Comparison of ENCODE assay signal across 8 cellular contexts in genomic region chr15:66251790-66252355, GRCh38. TPM values are rescaled to one million over a fixed set of nuclear protein-coding genes. Genes with fewer than 3 reads are reported as not detected.
DNase-seq lines count a peak whose midpoint lies in the region; ATAC-seq and TF ChIP-seq lines count a peak whose summit lies in the region.

No MANE protein-coding gene starts in this region.

- H4K20me1 ChIP-seq in OCI-LY7 (ENCODE audit: insufficient read depth, low read length) (no peaks in the 10 kb centered on the region), smooth muscle cell (ENCODE audit: low read depth) (peaks cover 7% of the 10 kb centered on the region)

- H3K4me3 ChIP-seq in OCI-LY7 (ENCODE audit: low read depth, low read length, poor library complexity, severe bottlenecking) (no peak overlapping the region), smooth muscle cell (peak overlapping the region; percentile 57)

- TF ChIP-seq CTCF in OCI-LY7 (conservative IDR thresholded peaks at IDR 0.05; ENCODE audit: low read length) (no peak), foreskin keratinocyte (conservative IDR thresholded peaks at IDR 0.05) (no peak), smooth muscle cell (IDR thresholded peaks at IDR 0.05; ENCODE audit: borderline replicate concordance, insufficient read depth, poor library complexity, severe bottlenecking) (no peak)

- H3F3A ChIP-seq in smooth muscle cell (ENCODE audit: low read depth): no peaks in the 10 kb centered on the region

- H3K79me2 ChIP-seq in OCI-LY7 (ENCODE audit: insufficient read depth, low read depth, low read length) (no peaks in the 10 kb centered on the region), smooth muscle cell (ENCODE audit: low read depth) (no peaks in the 10 kb centered on the region)

- POLR2A ChIA-PET in OCI-LY7 (lab: Charles Lee): interaction anchor here (0.6 kb wide), 1 partner anchor 31 kb away, joined by 3 read pairs; no protein-coding TSS in a partner anchor

- BruUV-seq in OCI-LY7 (replicated peaks; lab: Mats Ljungman, UMichigan): no TSS peak

- CTCF ChIA-PET in OCI-LY7 (lab: Charles Lee; ENCODE audit: unreplicated experiment): no interaction called here

- intact Hi-C loops in OCI-LY7 (cut with micrococcal nuclease; ENCODE audit: unreplicated experiment): no loop called here

- peaks cover 10% of the 10 kb centered on the region for H3K4me1 ChIP-seq in OCI-LY7 (ENCODE audit: insufficient read depth, low read length, poor library complexity, severe bottlenecking)
- no peaks in the 10 kb centered on the region for H3K4me1 ChIP-seq in foreskin keratinocyte
- peaks cover 18% of the 10 kb centered on the region for H3K4me1 ChIP-seq in smooth muscle cell (ENCODE audit: low read depth)

- H3K4me2 ChIP-seq in OCI-LY7 (ENCODE audit: low read length) (peak overlapping the region; percentile 82), smooth muscle cell (peak overlapping the region; percentile 98)

- peak; percentile 24 for DNase-seq in NCI-H82 (lab: John Stamatoyannopoulos, UW)
- DNase-seq in NCI-H82 treated with DMSO at 0.1 percent for 48 hours (lab: John Stamatoyannopoulos, UW; ENCODE audit: unreplicated experiment): no peak
- DNase-seq in OCI-LY7 (ENCODE audit: low spot score): no peak
- DNase-seq in foreskin keratinocyte: no peak
- DNase-seq in smooth muscle cell (lab: John Stamatoyannopoulos, UW; ENCODE audit: unreplicated experiment): no peak
- DNase-seq in UCSD-AML1 (lab: John Stamatoyannopoulos, UW; ENCODE audit: unreplicated experiment): no peak
- no peak for DNase-seq in NCI-H2196 treated with DMSO at 0.1 percent for 48 hours (lab: John Stamatoyannopoulos, UW; ENCODE audit: unreplicated experiment)
- DNase-seq in NCI-H345 treated with DMSO at 0.1 percent for 48 hours (lab: John Stamatoyannopoulos, UW; ENCODE audit: unreplicated experiment): no peak

- no peaks in the 10 kb centered on the region for H3K36me3 ChIP-seq in OCI-LY7 (ENCODE audit: insufficient read depth, low read length)
- H3K36me3 ChIP-seq in smooth muscle cell (ENCODE audit: low read depth): no peaks in the 10 kb centered on the region

- peak; percentile 23 for ATAC-seq in foreskin keratinocyte

- no peak overlapping the region for H3K9ac ChIP-seq in smooth muscle cell (ENCODE audit: low read depth)

- WGBS in smooth muscle cell (ENCODE audit: low lambda C conversion rate): 1% methylated on average over 28 of the region's 41 CpGs

- H3K27me3 ChIP-seq in foreskin keratinocyte (peaks cover 96% of the 10 kb centered on the region), smooth muscle cell (ENCODE audit: low read depth) (peaks cover 91% of the 10 kb centered on the region)

- H3K27ac ChIP-seq in OCI-LY7 (ENCODE audit: low read depth, low read length, poor library complexity, severe bottlenecking): no peak overlapping the region
- no peak overlapping the region for H3K27ac ChIP-seq in foreskin keratinocyte
- H3K27ac ChIP-seq in smooth muscle cell (ENCODE audit: low read depth): no peak overlapping the region

- H3K9me2 ChIP-seq in OCI-LY7 (ENCODE audit: insufficient read depth, low read length): no peaks in the 10 kb centered on the region

- H3K9me3 ChIP-seq in OCI-LY7 (ENCODE audit: low read length): no peaks in the 10 kb centered on the region
- H3K9me3 ChIP-seq in smooth muscle cell (replicated peaks; ENCODE audit: low read depth): no peaks in the 10 kb centered on the region

- H2AFZ ChIP-seq in OCI-LY7 (ENCODE audit: low read length): no peak overlapping the region
- H2AFZ ChIP-seq in smooth muscle cell (ENCODE audit: low read depth): peak overlapping the region; percentile 75

RNA-seq across cellular contexts. Expression of gene MEGF11, which starts 1.7 kb away (rescaled TPM):
- 3.3 and 3.5 TPM in 2 replicates for total RNA-seq in OCI-LY7 (2014; rRNA removed; shearing (Covaris generic))
- total RNA-seq in OCI-LY7 (2022) (6.8 and 9.1 TPM in 2 replicates), foreskin keratinocyte (not detected in 2 replicates), smooth muscle cell (not detected in 2 replicates)
- polyA plus RNA-seq in foreskin keratinocyte (not detected in 2 replicates), smooth muscle cell (0.08 and 0.40 TPM in 2 replicates)

RNA-seq across cellular contexts. Expression of gene DIS3L, which starts 41.5 kb away (rescaled TPM):
- total RNA-seq in OCI-LY7 (2014; rRNA removed; shearing (Covaris generic)): 33.9 and 41.2 TPM in 2 replicates
- total RNA-seq in OCI-LY7 (2022): 57.8 and 67.6 TPM in 2 replicates
- 9.9 and 12.2 TPM in 2 replicates for total RNA-seq in foreskin keratinocyte
- 3.0 and 4.4 TPM in 2 replicates for polyA plus RNA-seq in foreskin keratinocyte
- 15.2 and 15.4 TPM in 2 replicates for total RNA-seq in smooth muscle cell
- 10.5 and 17.0 TPM in 2 replicates for polyA plus RNA-seq in smooth muscle cell
